Comparison of ENCODE assay signal across 31 cellular contexts in genomic region chr2:163652741-163653140, GRCh38.
"Had no signal": no experiment of that assay in that cellular context is flagged by ENCODE, and none has a peak within 500 bp of the region (broad histone marks: within the 10 kb centered on the region; RNA-seq: fewer than 3 reads in every experiment).

No MANE protein-coding gene starts in this region.

- H3K4me1 Mint-ChIP-seq: naive thymus-derived CD8-positive, alpha-beta T cell; stimulated activated effector memory CD8-positive, alpha-beta T cell treated with anti-CD3 and anti-CD28 coated beads, Interleukin-12 subunit alpha, Interleukin-12 subunit beta, amount 100 ng/mL, for 72 hours; stimulated activated naive CD8-positive, alpha-beta T cell treated with anti-CD3 and anti-CD28 coated beads, Interleukin-15, amount 100 ng/mL, for 72 hours had no signal

- H3K27ac ChIP-seq: cardiac muscle cell, colonic mucosa, dorsolateral prefrontal cortex, parathyroid adenoma, psoas muscle, sigmoid colon, thyroid gland, upper lobe of left lung, vagina had no signal

- H2AFZ ChIP-seq: parathyroid adenoma had no signal

- DNase-seq: activated CD4-positive, alpha-beta T cell treated with anti-CD3 and anti-CD28 coated beads for 4 hours; activated CD4-positive, alpha-beta T cell treated with anti-CD3 and anti-CD28 coated beads, Interleukin-2, amount 50 U/mL, for 4 hours; activated effector memory CD4-positive, alpha-beta T cell treated with Interleukin-2 at 50 U/mL for 16 hours; activated naive CD4-positive, alpha-beta T cell treated with Interleukin-2 at 50 U/mL for 16 hours; activated T-cell treated with anti-CD3 and anti-CD28 coated beads for 4 hours; anterior cingulate cortex; cerebellar nuclear complex; colonic mucosa; dorsolateral prefrontal cortex; effector memory CD4-positive, alpha-beta T cell; foreskin fibroblast; head of caudate nucleus; hippocampal formation; left cardiac atrium; left ventricle myocardium superior; mammary epithelial cell; naive thymus-derived CD8-positive, alpha-beta T cell; nucleus accumbens; psoas muscle; sigmoid colon; small intestine; stimulated activated CD4-positive, alpha-beta T cell treated with anti-CD3 and anti-CD28 coated beads, Interleukin-4, amount 100 ng/mL, for 24 hours; stimulated activated naive CD8-positive, alpha-beta T cell treated with anti-CD3 and anti-CD28 coated beads, Interleukin-15, amount 100 ng/mL, for 72 hours; thyroid gland; upper lobe of left lung had no signal

- H3K4me3 ChIP-seq: cardiac muscle cell, colonic mucosa, dorsolateral prefrontal cortex, psoas muscle, sigmoid colon, thyroid gland, upper lobe of left lung, vagina had no signal

- H3K9me3 Mint-ChIP-seq: neural crest cell; stimulated activated naive CD8-positive, alpha-beta T cell treated with anti-CD3 and anti-CD28 coated beads, Interleukin-15, amount 100 ng/mL, for 72 hours had no signal

- H3K27ac Mint-ChIP-seq: activated naive CD8-positive, alpha-beta T cell; naive thymus-derived CD8-positive, alpha-beta T cell; stimulated activated effector memory CD8-positive, alpha-beta T cell treated with anti-CD3 and anti-CD28 coated beads, Interleukin-12 subunit alpha, Interleukin-12 subunit beta, amount 100 ng/mL, for 72 hours; stimulated activated naive CD8-positive, alpha-beta T cell treated with anti-CD3 and anti-CD28 coated beads, Interleukin-15, amount 100 ng/mL, for 72 hours had no signal

- H3K4me3 Mint-ChIP-seq: activated naive CD8-positive, alpha-beta T cell; naive thymus-derived CD8-positive, alpha-beta T cell; neural crest cell; stimulated activated effector memory CD8-positive, alpha-beta T cell treated with anti-CD3 and anti-CD28 coated beads, Interleukin-12 subunit alpha, Interleukin-12 subunit beta, amount 100 ng/mL, for 72 hours; stimulated activated naive CD8-positive, alpha-beta T cell treated with anti-CD3 and anti-CD28 coated beads, Interleukin-15, amount 100 ng/mL, for 72 hours had no signal

- H3K36me3 Mint-ChIP-seq: activated naive CD8-positive, alpha-beta T cell; naive thymus-derived CD8-positive, alpha-beta T cell; stimulated activated effector memory CD8-positive, alpha-beta T cell treated with anti-CD3 and anti-CD28 coated beads, Interleukin-12 subunit alpha, Interleukin-12 subunit beta, amount 100 ng/mL, for 72 hours had no signal

- H3K79me2 ChIP-seq: parathyroid adenoma had no signal

- ATAC-seq: left cardiac atrium; left ventricle myocardium superior; naive thymus-derived CD8-positive, alpha-beta T cell; psoas muscle; stimulated activated effector memory CD8-positive, alpha-beta T cell treated with anti-CD3 and anti-CD28 coated beads, Interleukin-12 subunit alpha, Interleukin-12 subunit beta, amount 100 ng/mL, for 72 hours; stimulated activated naive CD8-positive, alpha-beta T cell treated with anti-CD3 and anti-CD28 coated beads, Interleukin-15, amount 100 ng/mL, for 72 hours had no signal

- H3K9ac ChIP-seq: parathyroid adenoma had no signal

- H3K36me3 ChIP-seq: cardiac muscle cell, colonic mucosa, sigmoid colon, thyroid gland, upper lobe of left lung, vagina had no signal

- H3K27me3 ChIP-seq: cardiac muscle cell, colonic mucosa, dorsolateral prefrontal cortex, sigmoid colon, thyroid gland, upper lobe of left lung, vagina had no signal

- H3K4me1 ChIP-seq: colonic mucosa, parathyroid adenoma, psoas muscle, thyroid gland, vagina had no signal

- H3K9me3 ChIP-seq: colonic mucosa, psoas muscle, sigmoid colon, thyroid gland, upper lobe of left lung, vagina had no signal

- H3K27me3 Mint-ChIP-seq: activated naive CD8-positive, alpha-beta T cell; stimulated activated naive CD8-positive, alpha-beta T cell treated with anti-CD3 and anti-CD28 coated beads, Interleukin-15, amount 100 ng/mL, for 72 hours had no signal
